17 cellular contexts compared by ENCODE assay signal in the genomic region with DNA sequence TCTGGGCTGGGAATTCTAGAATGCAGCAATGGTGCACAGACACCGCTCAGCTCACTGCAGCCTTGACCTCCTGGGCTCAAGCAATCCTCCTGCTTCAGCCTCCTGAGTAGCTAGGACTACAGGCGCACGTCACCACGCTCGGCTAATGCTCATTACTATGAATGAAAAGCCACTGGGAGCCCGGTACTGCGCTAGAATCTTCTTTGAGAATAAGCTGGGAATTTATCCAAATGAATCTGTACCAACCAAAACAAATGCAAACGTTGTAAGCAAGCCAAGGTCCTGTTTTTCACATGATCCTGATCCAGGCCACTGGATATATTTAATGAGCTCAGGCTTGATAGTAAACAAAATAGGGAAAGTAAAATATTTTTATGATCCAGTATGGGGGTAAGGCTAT.
DNase-seq lines count a peak whose midpoint lies in the region; FAIRE-seq and TF ChIP-seq lines count a peak whose summit lies in the region.
"Had no signal": no experiment of that assay in that cellular context is flagged by ENCODE, and none has a peak within 500 bp of the region (broad histone marks: within the 10 kb centered on the region; RNA-seq: fewer than 3 reads in every experiment).

No MANE protein-coding gene starts in this region.

- peak; percentile 5 for FAIRE-seq in GM12891 (lab: Jason Lieb, UNC)
- FAIRE-seq in astrocyte (lab: Jason Lieb, UNC) = no peak
- FAIRE-seq: H1 had no signal

- H3K4me3 ChIP-seq in astrocyte (ENCODE audit: insufficient read depth, low read depth, low read length) = no peak overlapping the region
- H3K4me3 ChIP-seq in fibroblast of the aortic adventitia (ENCODE audit: low read depth, low read length) = no peak overlapping the region
- H3K4me3 ChIP-seq in ovary = no peak overlapping the region
- no peak overlapping the region for H3K4me3 ChIP-seq in brain microvascular endothelial cell (ENCODE audit: low read depth, low read length)
- H3K4me3 ChIP-seq: lower lobe of right lung had no signal

- H3K9me3 Mint-ChIP-seq in astrocyte (ENCODE audit: unreplicated experiment) = no peaks in the 10 kb centered on the region
- no peaks in the 10 kb centered on the region for H3K9me3 Mint-ChIP-seq in activated CD4-positive, alpha-beta memory T cell treated with anti-CD3 and anti-CD28 coated beads for 36 hours
- H3K9me3 Mint-ChIP-seq in activated CD4-positive, alpha-beta T cell treated with anti-CD3 and anti-CD28 coated beads, Interleukin-2, amount 10 ng/mL, durations not matched to agents 7 days and 5 days = no peaks in the 10 kb centered on the region
- H3K9me3 Mint-ChIP-seq: naive thymus-derived CD4-positive, alpha-beta T cell had no signal

- intact Hi-C loops in ovary (cut with DNase I) = no loop called here
- intact Hi-C loops in activated CD4-positive, alpha-beta memory T cell treated with anti-CD3 and anti-CD28 coated beads for 36 hours (cut with micrococcal nuclease) = no loop called here

- no peak for TF ChIP-seq POLR2A in GM12891 (IDR thresholded peaks at IDR 0.05; ENCODE audit: low read depth, low read length)
- TF ChIP-seq POLR2A in ovary (IDR thresholded peaks at IDR 0.05) = no peak

- no peaks in the 10 kb centered on the region for H3K27me3 Mint-ChIP-seq in astrocyte (ENCODE audit: low read depth, unreplicated experiment)
- no peaks in the 10 kb centered on the region for H3K27me3 Mint-ChIP-seq in activated CD4-positive, alpha-beta memory T cell treated with anti-CD3 and anti-CD28 coated beads for 36 hours
- no peaks in the 10 kb centered on the region for H3K27me3 Mint-ChIP-seq in activated CD4-positive, alpha-beta T cell treated with anti-CD3 and anti-CD28 coated beads, Interleukin-2, amount 10 ng/mL, durations not matched to agents 7 days and 5 days
- H3K27me3 Mint-ChIP-seq: naive thymus-derived CD4-positive, alpha-beta T cell had no signal

- TF ChIP-seq EP300 in ovary (IDR thresholded peaks at IDR 0.05) = no peak

- H3K4me3 Mint-ChIP-seq in astrocyte (ENCODE audit: unreplicated experiment) = no peak overlapping the region
- H3K4me3 Mint-ChIP-seq in activated CD4-positive, alpha-beta memory T cell treated with anti-CD3 and anti-CD28 coated beads for 36 hours = no peak overlapping the region
- no peak overlapping the region for H3K4me3 Mint-ChIP-seq in activated CD4-positive, alpha-beta T cell treated with anti-CD3 and anti-CD28 coated beads, Interleukin-2, amount 10 ng/mL, durations not matched to agents 7 days and 5 days
- H3K4me3 Mint-ChIP-seq: naive thymus-derived CD4-positive, alpha-beta T cell had no signal

- no peak overlapping the region for H2AFZ ChIP-seq in astrocyte (ENCODE audit: low read depth, low read length)

- CTCF ChIA-PET in activated CD4-positive, alpha-beta memory T cell treated with anti-CD3 and anti-CD28 coated beads for 36 hours (lab: Charles Lee) = interaction anchor here (0.9 kb wide), 1 partner anchor 375 kb away, joined by 3 read pairs; no protein-coding TSS in a partner anchor
- CTCF ChIA-PET in activated CD4-positive, alpha-beta T cell treated with anti-CD3 and anti-CD28 coated beads, Interleukin-2, amount 10 ng/mL, durations not matched to agents 7 days and 5 days (lab: Charles Lee) = no interaction called here

- in situ Hi-C loops in brain microvascular endothelial cell (cut with HindIII; ENCODE audit: low pct_ligation_motif_present, low sequenced_read_pairs) = no loop called here

- H3K27me3 ChIP-seq in astrocyte (ENCODE audit: insufficient read depth, low read length) (no peaks in the 10 kb centered on the region), ovary (no peaks in the 10 kb centered on the region), brain microvascular endothelial cell (replicated peaks) (no peaks in the 10 kb centered on the region)

- TF ChIP-seq CTCF in astrocyte (IDR thresholded peaks at IDR 0.05; ENCODE audit: insufficient read depth, low read depth, low read length) (no peak), fibroblast of the aortic adventitia (IDR thresholded peaks at IDR 0.05; ENCODE audit: insufficient read depth, low read length) (no peak), ovary (IDR thresholded peaks at IDR 0.05) (no peak), brain microvascular endothelial cell (IDR thresholded peaks at IDR 0.05; ENCODE audit: low read depth, low read length, missing control alignments) (no peak)

- H3K27ac ChIP-seq in astrocyte (ENCODE audit: low read depth, low read length) (no peak overlapping the region), ovary (peak overlapping the region in 1 of 2 donors; percentile 83), brain microvascular endothelial cell (no peak overlapping the region)

- H4K20me1 ChIP-seq in astrocyte (ENCODE audit: insufficient read depth, low read length) = no peaks in the 10 kb centered on the region

- H3K9me3 ChIP-seq in astrocyte (ENCODE audit: insufficient read depth, low read depth, low read length) (no peaks in the 10 kb centered on the region), ovary (no peaks in the 10 kb centered on the region)
- H3K9me3 ChIP-seq: lower lobe of right lung had no signal

- no peaks in the 10 kb centered on the region for H3K36me3 Mint-ChIP-seq in astrocyte (ENCODE audit: low read depth, unreplicated experiment)
- no peaks in the 10 kb centered on the region for H3K36me3 Mint-ChIP-seq in activated CD4-positive, alpha-beta memory T cell treated with anti-CD3 and anti-CD28 coated beads for 36 hours
- no peaks in the 10 kb centered on the region for H3K36me3 Mint-ChIP-seq in activated CD4-positive, alpha-beta T cell treated with anti-CD3 and anti-CD28 coated beads, Interleukin-2, amount 10 ng/mL, durations not matched to agents 7 days and 5 days (ENCODE audit: low read depth)

- H3K36me3 ChIP-seq in astrocyte (ENCODE audit: insufficient read depth, low read length) (no peaks in the 10 kb centered on the region), ovary (no peaks in the 10 kb centered on the region), brain microvascular endothelial cell (replicated peaks) (no peaks in the 10 kb centered on the region)
- H3K36me3 ChIP-seq: lower lobe of right lung had no signal

- H3K9ac ChIP-seq in astrocyte (ENCODE audit: low read length) = no peak overlapping the region

- H3K4me1 ChIP-seq in astrocyte (ENCODE audit: insufficient read depth, low read length) = peaks cover 9% of the 10 kb centered on the region
- H3K4me1 ChIP-seq in ovary (ENCODE audit: insufficient read depth) = peaks cover 9% of the 10 kb centered on the region

- no peak for DNase-seq in GM12891 (ENCODE audit: insufficient read length, low spot score)
- peak; percentile 44 for DNase-seq in astrocyte (ENCODE audit: low read depth)
- DNase-seq in fibroblast of the aortic adventitia (ENCODE audit: low read depth) = peak; percentile 36
- peak in 4 of 5 donors; percentile 27 to 50 (median 42) for DNase-seq in ovary
- no peak for DNase-seq in hypothalamus (lab: John Stamatoyannopoulos, UW)
- DNase-seq in brain microvascular endothelial cell = no peak
- no peak for DNase-seq in activated CD4-positive, alpha-beta memory T cell treated with anti-CD3 and anti-CD28 coated beads for 36 hours
- DNase-seq in activated CD4-positive, alpha-beta T cell treated with anti-CD3 and anti-CD28 coated beads, Interleukin-2, amount 10 ng/mL, durations not matched to agents 7 days and 5 days = no peak
- DNase-seq: activated effector memory CD4-positive, alpha-beta T cell treated with Interleukin-2 at 50 U/mL for 16 hours; COR-L47; EL; foreskin fibroblast; lower lobe of right lung; naive thymus-derived CD4-positive, alpha-beta T cell; NCI-H1436; NCI-H2227 treated with DMSO at 0.1 percent for 48 hours had no signal

- POLR2A ChIA-PET in activated CD4-positive, alpha-beta memory T cell treated with anti-CD3 and anti-CD28 coated beads for 36 hours (lab: Charles Lee) = no interaction called here
- POLR2A ChIA-PET in activated CD4-positive, alpha-beta T cell treated with anti-CD3 and anti-CD28 coated beads, Interleukin-2, amount 10 ng/mL, durations not matched to agents 7 days and 5 days (lab: Charles Lee) = no interaction called here

- H3K27ac Mint-ChIP-seq in astrocyte (ENCODE audit: unreplicated experiment) = no peak overlapping the region
- H3K27ac Mint-ChIP-seq in activated CD4-positive, alpha-beta memory T cell treated with anti-CD3 and anti-CD28 coated beads for 36 hours = no peak overlapping the region
- H3K27ac Mint-ChIP-seq in activated CD4-positive, alpha-beta T cell treated with anti-CD3 and anti-CD28 coated beads, Interleukin-2, amount 10 ng/mL, durations not matched to agents 7 days and 5 days = no peak overlapping the region

- peaks cover 12% of the 10 kb centered on the region for H3K4me1 Mint-ChIP-seq in astrocyte (ENCODE audit: low read depth, unreplicated experiment)
- no peaks in the 10 kb centered on the region for H3K4me1 Mint-ChIP-seq in activated CD4-positive, alpha-beta memory T cell treated with anti-CD3 and anti-CD28 coated beads for 36 hours (ENCODE audit: low read depth)
- no peaks in the 10 kb centered on the region for H3K4me1 Mint-ChIP-seq in activated CD4-positive, alpha-beta T cell treated with anti-CD3 and anti-CD28 coated beads, Interleukin-2, amount 10 ng/mL, durations not matched to agents 7 days and 5 days
- H3K4me1 Mint-ChIP-seq: naive thymus-derived CD4-positive, alpha-beta T cell had no signal

- WGBS in ovary, 3 donors = 13 to 27% (median 19%) methylated on average over 8 of the region's 8 CpGs

- no peaks in the 10 kb centered on the region for H3K79me2 ChIP-seq in astrocyte (ENCODE audit: insufficient read depth, low read length)

- no peak overlapping the region for H3K4me2 ChIP-seq in astrocyte (ENCODE audit: low read length)

TF ChIP-seq in GM12891, 5 proteins besides CTCF, POLR2A, EP300 and RAD21:
- TF ChIP-seq TAF1 (IDR thresholded peaks at IDR 0.05; ENCODE audit: low read depth, low read length) (no peak), POLR2AphosphoS5 (IDR thresholded peaks at IDR 0.05; ENCODE audit: low read depth, low read length) (no peak), POU2F2 (IDR thresholded peaks at IDR 0.05; ENCODE audit: low read depth, low read length) (no peak), SPI1 (IDR thresholded peaks at IDR 0.05; ENCODE audit: low read depth, low read length) (no peak), PAX5 (IDR thresholded peaks at IDR 0.05; ENCODE audit: insufficient read depth, low read length, severe bottlenecking) (no peak)

Comparison
In these comparisons a context has a peak if more than half of its experiments do, and no peak if none do; other contexts are left out.
1. DNase-seq: peak in astrocyte (single experiment), fibroblast of the aortic adventitia (single experiment) and ovary (4 of 5); none in GM12891 (single experiment), hypothalamus (0 of 51), brain microvascular endothelial cell (single experiment), activated CD4-positive, alpha-beta memory T cell treated with anti-CD3 and anti-CD28 coated beads for 36 hours (single experiment) and activated CD4-positive, alpha-beta T cell treated with anti-CD3 and anti-CD28 coated beads, Interleukin-2, amount 10 ng/mL, durations not matched to agents 7 days and 5 days (single experiment).